In the genomic region with DNA sequence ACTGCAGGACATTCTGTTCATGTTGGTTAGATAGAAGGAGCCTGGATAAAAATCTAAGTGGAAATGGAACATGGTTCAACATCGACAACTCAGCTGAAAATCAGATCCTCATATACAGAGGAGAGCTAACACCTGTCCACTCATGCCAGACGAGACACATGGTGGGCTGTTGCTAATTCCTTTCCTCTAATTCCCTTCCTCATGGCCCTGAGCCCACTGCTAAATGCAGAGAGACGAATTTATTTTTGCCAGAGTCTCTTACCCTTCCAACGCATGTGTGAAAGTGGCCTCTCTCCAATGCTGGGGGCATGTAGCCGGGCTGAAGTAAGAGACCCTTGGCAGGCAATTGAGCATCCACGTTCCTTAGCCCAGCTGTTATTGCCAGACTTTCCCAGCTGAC, we compare ENCODE assay signal across 12 cellular contexts. TPM values are rescaled to one million over a fixed set of nuclear protein-coding genes. Genes with fewer than 3 reads are reported as not detected.
DNase-seq lines count a peak whose midpoint lies in the region; ATAC-seq, FAIRE-seq and TF ChIP-seq lines count a peak whose summit lies in the region.
"Had no signal": no experiment of that assay in that cellular context is flagged by ENCODE, and none has a peak within 500 bp of the region (broad histone marks: within the 10 kb centered on the region; RNA-seq: fewer than 3 reads in every experiment).

No MANE protein-coding gene starts in this region.

- peak overlapping the region; percentile 77 to 78 for H3K27ac ChIP-seq in thoracic aorta

- DNase-seq in LHCN-M2 (ENCODE audit: low read depth) (peak; percentile 36), MCF 10A (ENCODE audit: unreplicated experiment) (no peak), thoracic aorta (ENCODE audit: low spot score) (no peak), posterior vena cava (ENCODE audit: low spot score) (no peak), H54 (ENCODE audit: insufficient read length, low spot score) (no peak), cerebellum (ENCODE audit: low spot score) (no peak)
- DNase-seq: activated CD4-positive, alpha-beta T cell treated with anti-CD3 and anti-CD28 coated beads, Interleukin-2, amount 50 U/mL, for 1 hour; activated naive CD8-positive, alpha-beta T cell treated with anti-CD3 and anti-CD28 coated beads, Interleukin-2, amount 10 ng/mL, durations not matched to agents 7 days and 5 days; kidney glomerular epithelial cell; NCI-H1048 had no signal

- no peaks in the 10 kb centered on the region for H3K27me3 Mint-ChIP-seq in MCF 10A (ENCODE audit: insufficient read depth, unreplicated experiment)
- H3K27me3 Mint-ChIP-seq: activated naive CD8-positive, alpha-beta T cell treated with anti-CD3 and anti-CD28 coated beads, Interleukin-2, amount 10 ng/mL, durations not matched to agents 7 days and 5 days had no signal

- peaks cover 22% of the 10 kb centered on the region for H3K4me1 ChIP-seq in mucosa of stomach (ENCODE audit: control insufficient read depth, insufficient read depth, low read length)
- peaks cover 42 to 68% of the 10 kb centered on the region in 2 donors for H3K4me1 ChIP-seq in thoracic aorta (ENCODE audit: control insufficient read depth in 1 of 2, low read depth in 2 of 2)

- POLR2A ChIA-PET in MCF 10A (lab: Yijun Ruan, JAX), result interaction anchor here (0.6 to 4.7 kb wide), 9 partner anchors 11 to 116 kb away, joined by 4 to 57 read pairs (median 12); partner anchors contain the start of gene CORO1C

- H3K9ac ChIP-seq in mucosa of stomach (ENCODE audit: low read length), result peak overlapping the region; percentile 26

- no peaks in the 10 kb centered on the region for H3K36me3 ChIP-seq in mucosa of stomach (ENCODE audit: control insufficient read depth, insufficient read depth, low read length)
- no peaks in the 10 kb centered on the region for H3K36me3 ChIP-seq in thoracic aorta

- H3K27me3 ChIP-seq in mucosa of stomach (ENCODE audit: control insufficient read depth, insufficient read depth, low read length) (no peaks in the 10 kb centered on the region), thoracic aorta (replicated peaks; ENCODE audit: insufficient read depth) (no peaks in the 10 kb centered on the region)

- FAIRE-seq in H54 (lab: Jason Lieb, UNC), result no peak

- TF ChIP-seq CTCF in MCF 10A (IDR thresholded peaks at IDR 0.05; ENCODE audit: unreplicated experiment) (no peak), thoracic aorta (IDR thresholded peaks at IDR 0.05) (no peak)

- H3K4me3 Mint-ChIP-seq in MCF 10A (ENCODE audit: unreplicated experiment), result no peak overlapping the region

- no TSS peak for BruUV-seq in MCF 10A (replicated peaks; lab: Mats Ljungman, UMichigan)

- H3K9me3 Mint-ChIP-seq in MCF 10A (ENCODE audit: unreplicated experiment), result no peaks in the 10 kb centered on the region
- H3K9me3 Mint-ChIP-seq: activated naive CD8-positive, alpha-beta T cell treated with anti-CD3 and anti-CD28 coated beads, Interleukin-2, amount 10 ng/mL, durations not matched to agents 7 days and 5 days had no signal

- intact Hi-C loops in MCF 10A (cut with micrococcal nuclease), result no loop called here
- intact Hi-C loops in posterior vena cava (cut with DNase I), result no loop called here

- no peak for TF ChIP-seq POLR2A in H54 (IDR thresholded peaks at IDR 0.05; ENCODE audit: low read depth, low read length)

- no peak for ATAC-seq in thoracic aorta (ENCODE audit: insufficient number of reproducible peaks, low FRiP score, low read depth)

- H3K4me3 ChIP-seq in mucosa of stomach (ENCODE audit: low read length) (no peak overlapping the region), thoracic aorta (no peak overlapping the region)
- H3K4me3 ChIP-seq: skin epidermis had no signal

- CTCF ChIA-PET in MCF 10A (lab: Yijun Ruan, JAX), result interaction anchor here (0.6 to 2.2 kb wide), 9 partner anchors 12 to 180 kb away, joined by 3 to 7 read pairs (median 5); no protein-coding TSS in a partner anchor

- peaks cover 50% of the 10 kb centered on the region for H3K36me3 Mint-ChIP-seq in MCF 10A (ENCODE audit: insufficient read depth, unreplicated experiment)

- peak overlapping the region; percentile 89 for H3K27ac Mint-ChIP-seq in MCF 10A (ENCODE audit: low read depth, unreplicated experiment)
- H3K27ac Mint-ChIP-seq: activated naive CD8-positive, alpha-beta T cell treated with anti-CD3 and anti-CD28 coated beads, Interleukin-2, amount 10 ng/mL, durations not matched to agents 7 days and 5 days had no signal

- no peaks in the 10 kb centered on the region for H3K9me3 ChIP-seq in mucosa of stomach (ENCODE audit: control insufficient read depth, low read length)
- no peaks in the 10 kb centered on the region for H3K9me3 ChIP-seq in thoracic aorta

- H3K4me1 Mint-ChIP-seq in MCF 10A (ENCODE audit: insufficient read depth, unreplicated experiment), result peaks cover 25% of the 10 kb centered on the region

RNA-seq across cellular contexts. Expression of gene CORO1C, which starts 28.8 kb away (rescaled TPM):
- total RNA-seq in LHCN-M2 (2014; rRNA removed) (167 and 172 TPM in 2 replicates), MCF 10A (2022) (130 and 141 TPM in 2 replicates), thoracic aorta (100 to 1,000 TPM; 157 to 208 TPM), posterior vena cava (100 to 1,000 TPM; 361 to 548 TPM), cerebellum (114 TPM)
- polyA plus RNA-seq in LHCN-M2 (2012), result 306 TPM
